Comparison of ENCODE assay signal across 8 cellular contexts in genomic region chr6:4936681-4937041, GRCh38.
DNase-seq lines count a peak whose midpoint lies in the region; ATAC-seq and TF ChIP-seq lines count a peak whose summit lies in the region.

No MANE protein-coding gene starts in this region.

- in situ Hi-C loops in Panc1 (cut with HindIII; ENCODE audit: low pct_unique_long_range_greater_than_20kb, low sequenced_read_pairs): no loop called here

- H3K9me3 Mint-ChIP-seq in CD4-positive, alpha-beta memory T cell: no peaks in the 10 kb centered on the region
- H3K9me3 Mint-ChIP-seq in osteocyte (ENCODE audit: unreplicated experiment): no peaks in the 10 kb centered on the region
- H3K9me3 Mint-ChIP-seq in activated naive CD4-positive, alpha-beta T cell treated with anti-CD3 and anti-CD28 coated beads, Interleukin-2, amount 50 U/mL, for 72 hours: no peaks in the 10 kb centered on the region

- H3K9me3 ChIP-seq in CD4-positive, alpha-beta memory T cell (ENCODE audit: control insufficient read depth in 1 of 2, low read length in 2 of 2): no peaks in the 10 kb centered on the region
- H3K9me3 ChIP-seq in HEK293 (ENCODE audit: control insufficient read depth, insufficient read depth, low read depth, low read length): no peaks in the 10 kb centered on the region
- no peaks in the 10 kb centered on the region for H3K9me3 ChIP-seq in Panc1 (ENCODE audit: control insufficient read depth, insufficient read depth, low read depth, low read length)
- no peaks in the 10 kb centered on the region for H3K9me3 ChIP-seq in esophagus muscularis mucosa

- TF ChIP-seq CTCF in HEK293 (tag by site-specific recombination; IDR thresholded peaks at IDR 0.05) (no peak), Panc1 (IDR thresholded peaks at IDR 0.05) (peak; percentile 69; the same call in 1 of the 2 replicates), esophagus muscularis mucosa (IDR thresholded peaks at IDR 0.05) (peak; percentile 45 to 55 (median 53)), osteocyte (IDR thresholded peaks at IDR 0.05) (peak; percentile 78)

- 47% methylated on average over 4 of the region's 4 CpGs for WGBS in esophagus muscularis mucosa

- no peaks in the 10 kb centered on the region for H3K36me3 ChIP-seq in CD4-positive, alpha-beta memory T cell (ENCODE audit: insufficient read depth, low read length)
- H3K36me3 ChIP-seq in HEK293 (ENCODE audit: control insufficient read depth in 2 of 2, insufficient read depth in 1 of 2, low read length in 2 of 2) (peaks cover 0 to 5% of the 10 kb centered on the region in 2 experiments; a peak in 1 of 3 replicates), Panc1 (ENCODE audit: control insufficient read depth, insufficient read depth, low read length) (peaks cover 2% of the 10 kb centered on the region; the same call in 1 of the 2 replicates), esophagus muscularis mucosa (peaks cover 0 to 19% (median 0%) of the 10 kb centered on the region in 4 donors)

- intact Hi-C loops in CD4-positive, alpha-beta memory T cell (cut with micrococcal nuclease): no loop called here
- intact Hi-C loops in Panc1 (cut with micrococcal nuclease; ENCODE audit: unreplicated experiment) (loop anchor here (5.0 kb wide), 1 partner anchor 159 kb away; the partner anchor contains the start of gene CDYL), esophagus muscularis mucosa (cut with DNase I) (loop anchor here (10.0 kb wide), 1 partner anchor 162 kb away; the partner anchor contains the start of gene CDYL)

- no peak overlapping the region for H3K4me3 Mint-ChIP-seq in CD4-positive, alpha-beta memory T cell
- H3K4me3 Mint-ChIP-seq in osteocyte (ENCODE audit: unreplicated experiment): no peak overlapping the region

- peaks cover 32 to 72% (median 47%) of the 10 kb centered on the region in 4 donors for H3K4me1 Mint-ChIP-seq in CD4-positive, alpha-beta memory T cell
- H3K4me1 Mint-ChIP-seq in osteocyte (ENCODE audit: unreplicated experiment): peaks cover 27% of the 10 kb centered on the region

- POLR2A ChIA-PET in CD4-positive, alpha-beta memory T cell (lab: Charles Lee; ENCODE audit: partially characterized antibody): no interaction called here
- POLR2A ChIA-PET in HEK293 (lab: Yijun Ruan, JAX): no interaction called here
- POLR2A ChIA-PET in Panc1 (lab: Charles Lee): no interaction called here

- no TSS peak for BruUV-seq in Panc1 (replicated peaks; lab: Mats Ljungman, UMichigan)

- H3K27me3 ChIP-seq in CD4-positive, alpha-beta memory T cell (ENCODE audit: insufficient read depth, low read length): no peaks in the 10 kb centered on the region
- H3K27me3 ChIP-seq in Panc1 (ENCODE audit: control insufficient read depth, insufficient read depth, low read length) (no peaks in the 10 kb centered on the region), esophagus muscularis mucosa (no peaks in the 10 kb centered on the region)

- TF ChIP-seq EP300 in esophagus muscularis mucosa (IDR thresholded peaks at IDR 0.05): no peak

- no peak overlapping the region for H3K4me3 ChIP-seq in CD4-positive, alpha-beta memory T cell (ENCODE audit: low read length in 2 of 2)
- no peak overlapping the region for H3K4me3 ChIP-seq in HEK293 (ENCODE audit: low read depth, low read length)
- no peak overlapping the region for H3K4me3 ChIP-seq in Panc1 (ENCODE audit: low read depth in 2 of 2, low read length in 2 of 2)
- H3K4me3 ChIP-seq in esophagus muscularis mucosa: no peak overlapping the region

- TF ChIP-seq POLR2A in esophagus muscularis mucosa (IDR thresholded peaks at IDR 0.05; ENCODE audit: low read depth): no peak

- ATAC-seq in Panc1 (no peak), GM18498 (IDR thresholded peaks at IDR 0.05; ENCODE audit: unreplicated experiment) (no peak), HG03097 (IDR thresholded peaks at IDR 0.05; ENCODE audit: low FRiP score, unreplicated experiment) (no peak)
- ATAC-seq in activated naive CD4-positive, alpha-beta T cell treated with anti-CD3 and anti-CD28 coated beads, Interleukin-2, amount 50 U/mL, for 72 hours: no peak

- no peaks in the 10 kb centered on the region for H3K27me3 Mint-ChIP-seq in CD4-positive, alpha-beta memory T cell
- no peaks in the 10 kb centered on the region for H3K27me3 Mint-ChIP-seq in osteocyte (ENCODE audit: unreplicated experiment)

- DNase-seq in CD4-positive, alpha-beta memory T cell: peak in 3 of 5 donors; percentile 7 to 14 (median 11)
- DNase-seq in Panc1 (ENCODE audit: low read depth, low spot score): no peak
- DNase-seq in esophagus muscularis mucosa (ENCODE audit: extremely low spot score): no peak
- DNase-seq in osteocyte (ENCODE audit: extremely low spot score, unreplicated experiment): no peak
- DNase-seq in activated naive CD4-positive, alpha-beta T cell treated with anti-CD3 and anti-CD28 coated beads, Interleukin-2, amount 50 U/mL, for 72 hours (ENCODE audit: low spot score in 2 of 2): no peak

- no peak overlapping the region for H3K27ac ChIP-seq in CD4-positive, alpha-beta memory T cell (ENCODE audit: low read depth, low read length)
- H3K27ac ChIP-seq in HEK293 (ENCODE audit: extremely low read depth, low read depth, low read length) (no peak overlapping the region), Panc1 (ENCODE audit: low read length) (no peak overlapping the region; the same call in 1 of the 2 replicates), esophagus muscularis mucosa (replicated peaks in 1 of 4) (no peak overlapping the region)

- CTCF ChIA-PET in CD4-positive, alpha-beta memory T cell (lab: Charles Lee; ENCODE audit: partially characterized antibody): no interaction called here
- CTCF ChIA-PET in HEK293 (lab: Yijun Ruan, JAX): interaction anchor here (1.2 to 1.4 kb wide), 2 partner anchors 9 to 14 kb away, joined by 6 read pairs; no protein-coding TSS in a partner anchor
- CTCF ChIA-PET in Panc1 (lab: Charles Lee): interaction anchor here (0.5 kb wide), 1 partner anchor 67 kb away, joined by 6 read pairs; no protein-coding TSS in a partner anchor

- peaks cover 21% of the 10 kb centered on the region for H3K4me1 ChIP-seq in CD4-positive, alpha-beta memory T cell (ENCODE audit: insufficient read depth, low read length)
- H3K4me1 ChIP-seq in HEK293 (ENCODE audit: control insufficient read depth, insufficient read depth, low read length) (peaks cover 4% of the 10 kb centered on the region), Panc1 (ENCODE audit: control insufficient read depth, insufficient read depth, low read length) (peaks cover 2% of the 10 kb centered on the region), esophagus muscularis mucosa (peaks cover 10 to 32% (median 15%) of the 10 kb centered on the region in 4 donors)

- H3K36me3 Mint-ChIP-seq in CD4-positive, alpha-beta memory T cell: peaks cover 11 to 23% of the 10 kb centered on the region in 2 donors
- peaks cover 8% of the 10 kb centered on the region for H3K36me3 Mint-ChIP-seq in osteocyte (ENCODE audit: unreplicated experiment)
- peaks cover 0 to 7% of the 10 kb centered on the region in 2 donors for H3K36me3 Mint-ChIP-seq in activated naive CD4-positive, alpha-beta T cell treated with anti-CD3 and anti-CD28 coated beads, Interleukin-2, amount 50 U/mL, for 72 hours

- peak overlapping the region in 2 of 7 donors; percentile 31 to 57 for H3K27ac Mint-ChIP-seq in CD4-positive, alpha-beta memory T cell
- H3K27ac Mint-ChIP-seq in osteocyte (ENCODE audit: unreplicated experiment): peak overlapping the region; percentile 11
- no peak overlapping the region for H3K27ac Mint-ChIP-seq in activated naive CD4-positive, alpha-beta T cell treated with anti-CD3 and anti-CD28 coated beads, Interleukin-2, amount 50 U/mL, for 72 hours

TF ChIP-seq in HEK293, 187 proteins besides CTCF, POLR2A, EP300 and RAD21:
- TF ChIP-seq SCRT1 (tag by site-specific recombination; IDR thresholded peaks at IDR 0.05; ENCODE audit: borderline replicate concordance) (peak; percentile 34; the same call in 1 of the 2 replicates), ZNF707 (tag by site-specific recombination; IDR thresholded peaks at IDR 0.05) (no peak), ZNF623 (tag by site-specific recombination; IDR thresholded peaks at IDR 0.05) (no peak), ZNF426 (tag by site-specific recombination; IDR thresholded peaks at IDR 0.05) (no peak), ZNF2 (tag by site-specific recombination; IDR thresholded peaks at IDR 0.05) (peak; percentile 67), GLIS2 (tag by site-specific recombination; IDR thresholded peaks at IDR 0.05) (no peak), ZNF843 (tag by site-specific recombination; IDR thresholded peaks at IDR 0.05) (no peak), ZNF132 (tag by site-specific recombination; IDR thresholded peaks at IDR 0.05; ENCODE audit: borderline replicate concordance) (no peak), ZNF654 (tag by site-specific recombination; IDR thresholded peaks at IDR 0.05; ENCODE audit: low read depth) (peak; percentile 85), PRDM6 (tag by site-specific recombination; IDR thresholded peaks at IDR 0.05) (peak; percentile 34; the same call in 1 of the 2 replicates), MZF1 (tag by site-specific recombination; IDR thresholded peaks at IDR 0.05; ENCODE audit: borderline replicate concordance) (no peak), ZNF184 (tag by site-specific recombination; IDR thresholded peaks at IDR 0.05) (no peak)

Comparison
In these comparisons a context has a peak if more than half of its experiments do, and no peak if none do; other contexts are left out.
1. DNase-seq: peak in CD4-positive, alpha-beta memory T cell (3 of 5); none in Panc1 (single experiment), esophagus muscularis mucosa (single experiment), osteocyte (single experiment) and activated naive CD4-positive, alpha-beta T cell treated with anti-CD3 and anti-CD28 coated beads, Interleukin-2, amount 50 U/mL, for 72 hours (0 of 2).